In the genomic region with DNA sequence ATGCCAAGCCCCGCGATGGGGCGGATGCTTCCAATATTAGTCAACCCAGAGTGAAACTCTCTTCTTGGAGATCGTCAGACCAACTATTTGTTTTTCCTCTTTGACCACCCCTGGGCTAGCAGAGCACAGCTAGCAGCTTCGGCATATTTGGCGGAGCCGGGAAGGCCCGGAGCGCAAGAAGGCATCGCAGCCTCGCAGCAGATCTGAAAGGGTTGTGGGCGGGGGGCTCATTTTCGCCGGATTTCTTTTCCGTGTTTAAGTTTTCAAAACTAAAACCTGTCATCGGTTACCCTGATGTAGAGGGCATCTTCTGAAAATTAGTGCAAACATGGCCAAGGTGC, we compare ENCODE assay signal across 8 cellular contexts. TPM values are rescaled to one million over a fixed set of nuclear protein-coding genes. Genes with fewer than 3 reads are reported as not detected.
DNase-seq lines count a peak whose midpoint lies in the region; ATAC-seq and TF ChIP-seq lines count a peak whose summit lies in the region.

No MANE protein-coding gene starts in this region.

- H3K4me1 ChIP-seq in PC-9 (replicated peaks; ENCODE audit: insufficient read depth): 0 out of 2 replicates have a peak, but pooled peaks cover 9% of the 10 kb centered on the region

- POLR2A ChIA-PET in PC-9 (lab: Charles Lee; ENCODE audit: unreplicated experiment): interaction anchor here (0.6 kb wide), 1 partner anchor 248 kb away, joined by 4 read pairs; no protein-coding TSS in a partner anchor

- H3K4me1 Mint-ChIP-seq in stimulated activated naive CD8-positive, alpha-beta T cell treated with anti-CD3 and anti-CD28 coated beads, Interleukin-15, Interleukin-2, amounts not matched to agents 100 ng/mL and 50 ng/mL, for 24 hours (ENCODE audit: low read depth): peaks cover 8% of the 10 kb centered on the region

- H2AFZ ChIP-seq in PC-9: peak overlapping the region; percentile 78

- peaks cover 35% of the 10 kb centered on the region for H3K27me3 ChIP-seq in PC-9 (ENCODE audit: insufficient read depth, low read depth)

- TF ChIP-seq CTCF in PC-9 (conservative IDR thresholded peaks at IDR 0.05): no peak
- TF ChIP-seq CTCF in fibroblast of mammary gland (conservative IDR thresholded peaks at IDR 0.05; ENCODE audit: control insufficient read depth, insufficient read depth, low read depth, low read length): no peak
- no peak for TF ChIP-seq CTCF in retinal pigment epithelial cell (conservative IDR thresholded peaks at IDR 0.05; ENCODE audit: low read depth, low read length)

- H3K9me3 Mint-ChIP-seq in stimulated activated naive CD8-positive, alpha-beta T cell treated with anti-CD3 and anti-CD28 coated beads, Interleukin-15, Interleukin-2, amounts not matched to agents 100 ng/mL and 50 ng/mL, for 24 hours: no peaks in the 10 kb centered on the region

- ATAC-seq in stimulated activated naive CD8-positive, alpha-beta T cell treated with anti-CD3 and anti-CD28 coated beads, Interleukin-15, Interleukin-2, amounts not matched to agents 100 U/mL and 50 U/mL, for 24 hours: no peak

- no peak for DNase-seq in stimulated activated naive CD8-positive, alpha-beta T cell treated with anti-CD3 and anti-CD28 coated beads, Interleukin-15, Interleukin-2, amounts not matched to agents 100 U/mL and 50 U/mL, for 24 hours
- DNase-seq in PC-9: no peak
- DNase-seq in fibroblast of mammary gland (ENCODE audit: low read depth): peak; percentile 14
- no peak for DNase-seq in retinal pigment epithelial cell (ENCODE audit: low read depth)
- DNase-seq in NCI-H187 (lab: John Stamatoyannopoulos, UW): no peak
- no peak for DNase-seq in NCI-H2081 treated with DMSO at 0.1 percent for 48 hours (lab: John Stamatoyannopoulos, UW)
- no peak for DNase-seq in COR-L47 (lab: John Stamatoyannopoulos, UW)

- H3K4me3 ChIP-seq in PC-9: peak overlapping the region; percentile 53; the same call in 1 of the 2 replicates
- peak overlapping the region; percentile 56 for H3K4me3 ChIP-seq in fibroblast of mammary gland (ENCODE audit: control insufficient read depth, low read depth, low read length)
- H3K4me3 ChIP-seq in retinal pigment epithelial cell (ENCODE audit: low read length): peak overlapping the region; percentile 60

- no peaks in the 10 kb centered on the region for H4K20me1 ChIP-seq in PC-9 (ENCODE audit: insufficient read depth)

- H3K27ac ChIP-seq in PC-9: no peak overlapping the region

- H3K9me3 ChIP-seq in PC-9 (ENCODE audit: insufficient read depth, low read depth): no peaks in the 10 kb centered on the region

- H3K4me3 Mint-ChIP-seq in stimulated activated naive CD8-positive, alpha-beta T cell treated with anti-CD3 and anti-CD28 coated beads, Interleukin-15, Interleukin-2, amounts not matched to agents 100 ng/mL and 50 ng/mL, for 24 hours: peak overlapping the region; percentile 15

- 0 out of 2 replicates have a peak, but pooled peaks cover 3% of the 10 kb centered on the region for H3K9me2 ChIP-seq in PC-9 (ENCODE audit: insufficient read depth)

- H3F3A ChIP-seq in PC-9 (ENCODE audit: insufficient read depth, low read depth): no peaks in the 10 kb centered on the region

- CTCF ChIA-PET in PC-9 (lab: Charles Lee): no interaction called here

- peak overlapping the region; percentile 84 for H3K4me2 ChIP-seq in PC-9

- BruUV-seq in PC-9 (replicated peaks; lab: Mats Ljungman, UMichigan): no TSS peak

- H3K27ac Mint-ChIP-seq in stimulated activated naive CD8-positive, alpha-beta T cell treated with anti-CD3 and anti-CD28 coated beads, Interleukin-15, Interleukin-2, amounts not matched to agents 100 ng/mL and 50 ng/mL, for 24 hours: no peak overlapping the region

- H3K36me3 ChIP-seq in PC-9 (ENCODE audit: low read depth): no peaks in the 10 kb centered on the region

- intact Hi-C loops in PC-9 (cut with micrococcal nuclease; ENCODE audit: unreplicated experiment): no loop called here

- H3K36me3 Mint-ChIP-seq in stimulated activated naive CD8-positive, alpha-beta T cell treated with anti-CD3 and anti-CD28 coated beads, Interleukin-15, Interleukin-2, amounts not matched to agents 100 ng/mL and 50 ng/mL, for 24 hours (ENCODE audit: low read depth): no peaks in the 10 kb centered on the region

- H3K27me3 Mint-ChIP-seq in stimulated activated naive CD8-positive, alpha-beta T cell treated with anti-CD3 and anti-CD28 coated beads, Interleukin-15, Interleukin-2, amounts not matched to agents 100 ng/mL and 50 ng/mL, for 24 hours: peaks cover 63% of the 10 kb centered on the region

- H3K79me2 ChIP-seq in PC-9 (ENCODE audit: low read depth): no peaks in the 10 kb centered on the region

RNA-seq across cellular contexts. Expression of a gene that starts 0.3 kb away (rescaled TPM):
- 2.8 and 4.1 TPM in 2 replicates for total RNA-seq in PC-9 (2021)
